In genomic region chr15:30374851-30375250, GRCh38 we compare ENCODE assay signal across 5 cellular contexts. TPM values are rescaled to one million over a fixed set of nuclear protein-coding genes. Genes with fewer than 3 reads are reported as not detected.
"Had no signal": no experiment of that assay in that cellular context is flagged by ENCODE, and none has a peak within 500 bp of the region (broad histone marks: within the 10 kb centered on the region; RNA-seq: fewer than 3 reads in every experiment).

No MANE protein-coding gene starts in this region.

RNA-seq across cellular contexts. Expression of gene CHRFAM7A, which starts 18.5 kb away (rescaled TPM):
- total RNA-seq: activated B cell treated with CpG ODN at 0.5 μM for 24 hours; activated CD4-positive, alpha-beta T cell treated with anti-CD3 and anti-CD28 coated beads, Interleukin-2, amount 10 ng/mL, durations not matched to agents 24 days and 14 days; activated naive CD4-positive, alpha-beta T cell treated with anti-CD3 and anti-CD28 coated beads for 36 hours; activated T-helper 1 cell treated with anti-CD3 and anti-CD28 coated beads, Interleukin-12 subunit alpha, Interleukin-12 subunit beta, Interleukin-2, Interleukin-4 antibody, amounts not matched to agents 30 ng/mL and 10 ng/mL and 1 ng/mL, durations not matched to agents 14 hours and 24 hours and 36 hours; activated T-helper 17 cell treated with anti-CD3 and anti-CD28 coated beads, Interleukin-2, amount 50 U/mL, for 72 hours had no signal
